ENCODE assay signal across 19 cellular contexts in the genomic region with DNA sequence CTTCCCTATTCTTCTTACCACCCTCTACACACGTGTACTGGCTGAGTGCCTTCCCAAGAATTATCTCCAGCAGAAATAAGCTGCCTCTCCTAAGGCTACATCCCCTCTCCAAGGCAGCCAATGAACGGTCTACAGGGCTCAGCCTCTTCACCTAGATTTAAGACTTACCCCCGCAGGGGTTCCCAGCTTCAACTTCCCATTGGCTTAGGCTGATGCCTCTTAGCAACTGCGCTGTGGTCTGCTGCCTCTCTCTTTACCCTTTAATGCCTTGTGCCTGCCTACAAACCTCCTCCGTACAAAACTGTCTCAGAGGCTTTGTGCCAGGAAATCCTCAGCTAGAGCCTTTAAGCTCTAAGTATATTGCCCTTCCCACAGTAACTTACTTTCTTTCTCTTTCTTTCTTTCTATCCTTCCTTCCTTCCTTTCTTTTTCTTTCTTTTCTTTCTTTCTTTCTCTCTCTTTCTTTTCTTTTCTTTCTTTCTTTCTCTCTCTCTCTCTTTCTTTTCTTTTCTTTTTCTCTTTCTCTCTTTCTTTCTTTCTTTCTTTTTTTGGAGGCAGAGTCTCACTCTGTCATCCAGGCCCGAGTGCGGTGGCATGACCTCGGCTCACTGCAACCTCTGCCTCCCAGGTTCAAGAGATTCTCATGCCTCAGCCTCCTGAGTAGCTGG. TPM values are rescaled to one million over a fixed set of nuclear protein-coding genes. Genes with fewer than 3 reads are reported as not detected.
DNase-seq lines count a peak whose midpoint lies in the region; ATAC-seq and TF ChIP-seq lines count a peak whose summit lies in the region.
"Had no signal": no experiment of that assay in that cellular context is flagged by ENCODE, and none has a peak within 500 bp of the region (broad histone marks: within the 10 kb centered on the region; RNA-seq: fewer than 3 reads in every experiment).

No MANE protein-coding gene starts in this region.

- H3K27me3 ChIP-seq in osteoblast (ENCODE audit: insufficient read depth, low read length): no peaks in the 10 kb centered on the region
- H3K27me3 ChIP-seq: ascending aorta, stomach had no signal

- peaks cover 0 to under 1% (median 0%) of the 10 kb centered on the region in 5 experiments for H3K9me3 Mint-ChIP-seq in brain
- H3K9me3 Mint-ChIP-seq: activated naive CD4-positive, alpha-beta T cell treated with anti-CD3 and anti-CD28 coated beads, Interleukin-2, amount 10 ng/mL, durations not matched to agents 7 days and 5 days had no signal

- POLR2A ChIA-PET in GM10248 (lab: Yijun Ruan, JAX): no interaction called here

- DNase-seq in GM10248 (ENCODE audit: extremely low spot score): peak; percentile 8
- DNase-seq in NCI-H524 (lab: John Stamatoyannopoulos, UW): peak; percentile 93 to 96
- no peak for DNase-seq in osteoblast (ENCODE audit: insufficient read length, low spot score, missing footprints)
- DNase-seq in inferior parietal cortex (ENCODE audit: extremely low spot score): no peak
- no peak for DNase-seq in SIG-M5 treated with dmso at 0.1 percent for 504 hours (lab: John Stamatoyannopoulos, UW; ENCODE audit: unreplicated experiment)
- DNase-seq: activated CD4-positive, alpha-beta T cell treated with anti-CD3 and anti-CD28 coated beads, Interleukin-2, amount 50 U/mL, for 4 hours; activated naive CD4-positive, alpha-beta T cell treated with anti-CD3 and anti-CD28 coated beads, Interleukin-2, amount 10 ng/mL, durations not matched to agents 7 days and 5 days; activated T-cell treated with anti-CD3 and anti-CD28 coated beads, Interleukin-2, amount 50 U/mL, for 1 hour; AML-193; COR-L47; EL; Karpas-422; NCI-H774; stomach had no signal

- H2AFZ ChIP-seq in osteoblast (ENCODE audit: low read length): peak overlapping the region; percentile 42

- H3K79me2 ChIP-seq in osteoblast (ENCODE audit: insufficient read depth, low read length): no peaks in the 10 kb centered on the region

- peaks cover 19% of the 10 kb centered on the region for H3K4me1 Mint-ChIP-seq in brain
- H3K4me1 Mint-ChIP-seq: activated naive CD4-positive, alpha-beta T cell treated with anti-CD3 and anti-CD28 coated beads, Interleukin-2, amount 10 ng/mL, durations not matched to agents 7 days and 5 days had no signal

- no peaks in the 10 kb centered on the region for H3K36me3 Mint-ChIP-seq in brain
- H3K36me3 Mint-ChIP-seq: activated naive CD4-positive, alpha-beta T cell treated with anti-CD3 and anti-CD28 coated beads, Interleukin-2, amount 10 ng/mL, durations not matched to agents 7 days and 5 days had no signal

- no peaks in the 10 kb centered on the region for H3K36me3 ChIP-seq in osteoblast (ENCODE audit: insufficient read depth, low read length)

- no peak for ATAC-seq in GM18517 (IDR thresholded peaks at IDR 0.05; ENCODE audit: unreplicated experiment)

- no peak overlapping the region for H3K27ac ChIP-seq in osteoblast (ENCODE audit: low read depth, low read length)
- H3K27ac ChIP-seq: ascending aorta, stomach had no signal

- H3K4me2 ChIP-seq in osteoblast (ENCODE audit: insufficient read depth, low read length): no peak overlapping the region

- peak overlapping the region in 3 of 5 experiments; percentile 25 to 78 (median 70) for H3K27ac Mint-ChIP-seq in brain
- H3K27ac Mint-ChIP-seq: activated naive CD4-positive, alpha-beta T cell treated with anti-CD3 and anti-CD28 coated beads, Interleukin-2, amount 10 ng/mL, durations not matched to agents 7 days and 5 days had no signal

- CTCF ChIA-PET in GM10248 (lab: Yijun Ruan, JAX): interaction anchor here (0.8 to 6.5 kb wide), 10 partner anchors 8 to 142 kb away, joined by 3 to 124 read pairs (median 5); a partner anchor contains a TSS

- no peaks in the 10 kb centered on the region for H3K9me3 ChIP-seq in osteoblast (ENCODE audit: low read depth, low read length)
- H3K9me3 ChIP-seq: ascending aorta, stomach had no signal

- H3K27me3 Mint-ChIP-seq in brain: peaks cover 3% of the 10 kb centered on the region
- H3K27me3 Mint-ChIP-seq: activated naive CD4-positive, alpha-beta T cell treated with anti-CD3 and anti-CD28 coated beads, Interleukin-2, amount 10 ng/mL, durations not matched to agents 7 days and 5 days had no signal

- TF ChIP-seq CTCF in GM10248 (IDR thresholded peaks at IDR 0.05; ENCODE audit: control extremely low read depth, extremely low read depth, low read depth, missing control alignments) (no peak), brain (conservative IDR thresholded peaks at IDR 0.05) (no peak), osteoblast (IDR thresholded peaks at IDR 0.05; ENCODE audit: extremely low read depth, low read depth, low read length) (no peak)

- no peak overlapping the region for H3K4me3 ChIP-seq in osteoblast (ENCODE audit: insufficient read depth, low read length)
- H3K4me3 ChIP-seq: ascending aorta, stomach had no signal

- no peaks in the 10 kb centered on the region for H3K4me1 ChIP-seq in osteoblast (ENCODE audit: insufficient read depth, low read length)
- H3K4me1 ChIP-seq: ascending aorta, stomach had no signal

- H4K20me1 ChIP-seq in osteoblast (ENCODE audit: insufficient read depth, low read length): no peaks in the 10 kb centered on the region

- no peak overlapping the region for H3K4me3 Mint-ChIP-seq in brain
- H3K4me3 Mint-ChIP-seq: activated naive CD4-positive, alpha-beta T cell treated with anti-CD3 and anti-CD28 coated beads, Interleukin-2, amount 10 ng/mL, durations not matched to agents 7 days and 5 days had no signal

RNA-seq across cellular contexts. Expression of a gene that starts 15.1 kb away (rescaled TPM):
- 3.4 TPM for polyA plus RNA-seq in brain (ENCODE audit: insufficient read depth, low read depth, low replicate concordance)
- total RNA-seq in osteoblast: 8.5 and 8.7 TPM in 2 replicates

RNA-seq across cellular contexts. Expression of a gene that starts 33.8 kb away (rescaled TPM):
- not detected for polyA plus RNA-seq in brain (ENCODE audit: insufficient read depth, low read depth, low replicate concordance)
- under 0.01 and 0.36 TPM in 2 replicates for total RNA-seq in osteoblast

RNA-seq across cellular contexts. Expression of a gene that starts 35.0 kb away (rescaled TPM):
- polyA plus RNA-seq in brain (ENCODE audit: insufficient read depth, low read depth, low replicate concordance): not detected
- total RNA-seq in osteoblast: not detected in 2 replicates
- total RNA-seq: ascending aorta, mucosa of gallbladder, omental fat pad had no signal

Comparison
In these comparisons a context has a peak if more than half of its experiments do, and no peak if none do; other contexts are left out.
1. DNase-seq: peak in GM10248 (single experiment) and NCI-H524 (2 of 2); none in osteoblast (single experiment), inferior parietal cortex (single experiment) and SIG-M5 treated with dmso at 0.1 percent for 504 hours (single experiment).